ENCODE assay signal across 8 cellular contexts in genomic region chr19:39435499-39436349, GRCh38. TPM values are rescaled to one million over a fixed set of nuclear protein-coding genes. Genes with fewer than 3 reads are reported as not detected.
DNase-seq lines count a peak whose midpoint lies in the region; ATAC-seq and FAIRE-seq lines count a peak whose summit lies in the region.

Gene RPS16, minus strand, starts transcription at chr19:39435949. Its CDS starts 54 bp downstream, at chr19:39435895.

- H2AFZ ChIP-seq in Karpas-422 (ENCODE audit: low read length), result no peak within 1 kb of the TSS

- no peaks in the 10 kb centered on the region for H3K27me3 ChIP-seq in Karpas-422 (ENCODE audit: low read length)

- H3K79me2 ChIP-seq in Karpas-422 (ENCODE audit: low read length), result peaks cover 29% of the 10 kb centered on the region

- H4K20me1 ChIP-seq in Karpas-422 (ENCODE audit: insufficient read depth, low read depth, low read length), result peaks cover 19% of the 10 kb centered on the region

- ATAC-seq in GM21786 (IDR thresholded peaks at IDR 0.05; ENCODE audit: unreplicated experiment) (peak; percentile 85), esophagus mucosa (peak; percentile 93)

- peak; percentile 97 for DNase-seq in DMS79 (lab: John Stamatoyannopoulos, UW)
- DNase-seq in Karpas-422, result peak; percentile 100
- DNase-seq in RCC 7860 (ENCODE audit: low spot score), result peak; percentile 94
- DNase-seq in activated T-cell treated with anti-CD3 and anti-CD28 coated beads, Interleukin-2, amount 50 U/mL, for 48 hours, result peak; percentile 100
- peak; percentile 98 for DNase-seq in myocyte (ENCODE audit: low read depth)
- peak; percentile 99 to 100 for DNase-seq in stimulated activated CD8-positive, alpha-beta memory T cell treated with anti-CD3 and anti-CD28 coated beads, Interleukin-7, amount 100 ng/mL, for 4 hours (ENCODE audit: low read depth in 2 of 2)

- peak; percentile 71 for FAIRE-seq in RCC 7860 (lab: Jason Lieb, UNC)

- peak within 1 kb of the TSS; percentile 100 for H3K9ac ChIP-seq in Karpas-422 (ENCODE audit: low read length)

- peaks cover 40% of the 10 kb centered on the region for H3K4me1 ChIP-seq in Karpas-422 (ENCODE audit: low read length)

- no peaks in the 10 kb centered on the region for H3K9me3 ChIP-seq in Karpas-422 (ENCODE audit: low read length)

- H3K4me2 ChIP-seq in Karpas-422 (ENCODE audit: low read depth, low read length, poor library complexity, severe bottlenecking), result peak within 1 kb of the TSS; percentile 100

- H3K9me2 ChIP-seq in Karpas-422 (replicated peaks; ENCODE audit: insufficient read depth, low read length), result no peaks in the 10 kb centered on the region

- peak within 1 kb of the TSS; percentile 99 for H3K4me3 ChIP-seq in Karpas-422 (ENCODE audit: low read length)

- H3K27ac ChIP-seq in Karpas-422 (ENCODE audit: low read length), result peak within 1 kb of the TSS; percentile 90

- peaks cover 25% of the 10 kb centered on the region for H3K36me3 ChIP-seq in Karpas-422 (ENCODE audit: insufficient read depth, low read length)

RNA-seq across cellular contexts. Expression of gene RPS16, which starts in this region (rescaled TPM):
- total RNA-seq in Karpas-422 (2014; rRNA removed; shearing (Covaris generic); ENCODE audit: low replicate concordance), result 378 and 758 TPM in 2 replicates
- total RNA-seq in esophagus mucosa (2,374 TPM), myocyte (129 and 130 TPM in 2 replicates)
- 2,078 TPM for polyA plus RNA-seq in myocyte (2012)

Comparison
In these comparisons a context has a peak if more than half of its experiments do, and no peak if none do; other contexts are left out.
1. Peak in every context shown above with its lines: DNase-seq, ATAC-seq, H3K4me3 ChIP-seq and H3K27ac ChIP-seq.